ENCODE assay signal across 8 cellular contexts in genomic region chr15:52567886-52568568, GRCh38. TPM values are rescaled to one million over a fixed set of nuclear protein-coding genes. Genes with fewer than 3 reads are reported as not detected.
DNase-seq lines count a peak whose midpoint lies in the region; ATAC-seq and TF ChIP-seq lines count a peak whose summit lies in the region.

No MANE protein-coding gene starts in this region.

- TF ChIP-seq POLR2A in lower leg skin (IDR thresholded peaks at IDR 0.05) = no peak

- DNase-seq in CD4-positive, alpha-beta T cell = peak in 9 of 10 experiments; percentile 10 to 45 (median 20)
- peak; percentile 29 for DNase-seq in WTC11 (ENCODE audit: low spot score)
- DNase-seq in lower leg skin (ENCODE audit: low spot score in 2 of 2) = no peak
- DNase-seq in stimulated activated CD8-positive, alpha-beta memory T cell treated with anti-CD3 and anti-CD28 coated beads, Interleukin-12 subunit alpha, Interleukin-12 subunit beta, amount 100 ng/mL, for 24 hours (ENCODE audit: extremely low read depth) = peak; percentile 22
- DNase-seq in NCI-H187 treated with DMSO at 0.1 percent for 48 hours (lab: John Stamatoyannopoulos, UW) = no peak
- DNase-seq in GDM1 (lab: John Stamatoyannopoulos, UW) = no peak

- intact Hi-C loops in CD4-positive, alpha-beta T cell (cut with DNase I, micrococcal nuclease) = loop anchor here (1.0 to 5.0 kb wide), 7 partner anchors 39 to 311 kb away; partner anchors contain the start of genes ATOSA (in 2 of the 2) and MYO5A (in 1 of the 2)
- intact Hi-C loops in lower leg skin (cut with DNase I; ENCODE audit: low total_unique reads) = no loop called here

- H3K4me1 Mint-ChIP-seq in CD4-positive, alpha-beta T cell (ENCODE audit: low read depth) = peaks cover 50% of the 10 kb centered on the region
- H3K4me1 Mint-ChIP-seq in WTC11 = peaks cover 36% of the 10 kb centered on the region

- no peaks in the 10 kb centered on the region for H3K27me3 Mint-ChIP-seq in CD4-positive, alpha-beta T cell
- no peaks in the 10 kb centered on the region for H3K27me3 Mint-ChIP-seq in WTC11 (ENCODE audit: low read depth)

- peak overlapping the region; percentile 93 for H3K27ac ChIP-seq in CD4-positive, alpha-beta T cell (ENCODE audit: low read depth, low read length)
- H3K27ac ChIP-seq in HUES6 (ENCODE audit: low read depth, low read length) = peak overlapping the region; percentile 95
- peak overlapping the region; percentile 80 for H3K27ac ChIP-seq in cingulate gyrus (ENCODE audit: low read depth, low read length)

- POLR2A ChIA-PET in CD4-positive, alpha-beta T cell (lab: Charles Lee) = interaction anchor here (0.6 to 1.3 kb wide), 8 partner anchors 8 to 389 kb away, joined by 3 to 9 read pairs (median 4); partner anchors contain the start of genes ATOSA and MYO5A
- POLR2A ChIA-PET in WTC11 (lab: Charles Lee) = no interaction called here

- peak overlapping the region; percentile 99 for H3K9ac ChIP-seq in HUES6 (ENCODE audit: low read length)

- peak overlapping the region; percentile 98 for H3K27ac Mint-ChIP-seq in CD4-positive, alpha-beta T cell
- peak overlapping the region; percentile 95 for H3K27ac Mint-ChIP-seq in WTC11

- peaks cover 4% of the 10 kb centered on the region; the same call in 1 of the 2 replicates for H3K36me3 ChIP-seq in HUES6 (ENCODE audit: control insufficient read depth, insufficient read depth, low read length)

- peak overlapping the region; percentile 93 for H3K4me3 ChIP-seq in HUES6 (ENCODE audit: low read depth, low read length)
- H3K4me3 ChIP-seq in lower leg skin (ENCODE audit: low read depth, poor library complexity, severe bottlenecking) = peak overlapping the region; percentile 69

- peak; percentile 45 for ATAC-seq in CD4-positive, alpha-beta T cell (ENCODE audit: poor library complexity)
- ATAC-seq in WTC11 = no peak

- H3K27me3 ChIP-seq in CD4-positive, alpha-beta T cell (ENCODE audit: control insufficient read depth, insufficient read depth, low read length) = no peaks in the 10 kb centered on the region
- no peaks in the 10 kb centered on the region for H3K27me3 ChIP-seq in HUES6 (ENCODE audit: control insufficient read depth, insufficient read depth, low read length)

- no peaks in the 10 kb centered on the region for H3K9me3 ChIP-seq in CD4-positive, alpha-beta T cell (ENCODE audit: control insufficient read depth, low read length)
- H3K9me3 ChIP-seq in HUES6 (ENCODE audit: control insufficient read depth, insufficient read depth, low read depth, low read length) = no peaks in the 10 kb centered on the region

- no peaks in the 10 kb centered on the region for H3K9me3 Mint-ChIP-seq in CD4-positive, alpha-beta T cell
- no peaks in the 10 kb centered on the region for H3K9me3 Mint-ChIP-seq in WTC11

- peaks cover 28% of the 10 kb centered on the region for H3K36me3 Mint-ChIP-seq in CD4-positive, alpha-beta T cell (ENCODE audit: low read depth)
- no peaks in the 10 kb centered on the region; the same call in 1 of the 2 replicates for H3K36me3 Mint-ChIP-seq in WTC11

- CTCF ChIA-PET in CD4-positive, alpha-beta T cell (lab: Charles Lee) = no interaction called here
- CTCF ChIA-PET in WTC11 (lab: Charles Lee) = no interaction called here

- WGBS in lower leg skin, 2 donors = 2 to 3% methylated on average over 21 of the region's 21 CpGs

- peaks cover 8% of the 10 kb centered on the region for H3K4me1 ChIP-seq in HUES6 (ENCODE audit: control insufficient read depth, insufficient read depth, low read length)

- H3K4me3 Mint-ChIP-seq in CD4-positive, alpha-beta T cell = peak overlapping the region; percentile 88
- peak overlapping the region; percentile 93 for H3K4me3 Mint-ChIP-seq in WTC11

- TF ChIP-seq CTCF in CD4-positive, alpha-beta T cell (IDR thresholded peaks at IDR 0.05) = no peak
- TF ChIP-seq CTCF in WTC11 (IDR thresholded peaks at IDR 0.05) = no peak
- no peak for TF ChIP-seq CTCF in lower leg skin (IDR thresholded peaks at IDR 0.05)

TF ChIP-seq in WTC11, 78 proteins besides CTCF, POLR2A, EP300 and RAD21:
- 0 out of 2 replicates have a peak, but pooled peaks have one; percentile 32 for TF ChIP-seq IRF1 (CRISPR knock-in tag; IDR thresholded peaks at IDR 0.05)
- TF ChIP-seq NR3C1 (CRISPR knock-in tag; conservative IDR thresholded peaks at IDR 0.05; ENCODE audit: low read depth) = no peak

RNA-seq across cellular contexts. Expression of gene ARPP19, which starts 0.8 kb away (rescaled TPM):
- total RNA-seq in CD4-positive, alpha-beta T cell = 100 to 1,000 TPM; 134 to 146 TPM
- total RNA-seq in WTC11 (2021) (203 to 217 TPM (median 212 TPM) in 3 replicates), lower leg skin (10 to 100 TPM; 71.1 to 95.6 (median 76.6) TPM)

RNA-seq across cellular contexts. Expression of gene MYO5A, which starts 39.3 kb away (rescaled TPM):
- 10 to 100 TPM; 25.5 TPM for total RNA-seq in CD4-positive, alpha-beta T cell
- 29.2 to 33.3 TPM (median 32.1 TPM) in 3 replicates for total RNA-seq in WTC11 (2021)
- total RNA-seq in lower leg skin = 10 to 100 TPM; 28.0 to 45.1 (median 37.8) TPM

Comparison
In these comparisons a context has a peak if more than half of its experiments do, and no peak if none do; other contexts are left out.
1. DNase-seq: peak in CD4-positive, alpha-beta T cell (9 of 10), WTC11 (single experiment) and stimulated activated CD8-positive, alpha-beta memory T cell treated with anti-CD3 and anti-CD28 coated beads, Interleukin-12 subunit alpha, Interleukin-12 subunit beta, amount 100 ng/mL, for 24 hours (single experiment); none in lower leg skin (0 of 2), NCI-H187 treated with DMSO at 0.1 percent for 48 hours (single experiment) and GDM1 (single experiment).
2. Peak in every context shown above with its lines, with median percentiles within 50 percentile points of each other: H3K27ac ChIP-seq.